In the genomic region with DNA sequence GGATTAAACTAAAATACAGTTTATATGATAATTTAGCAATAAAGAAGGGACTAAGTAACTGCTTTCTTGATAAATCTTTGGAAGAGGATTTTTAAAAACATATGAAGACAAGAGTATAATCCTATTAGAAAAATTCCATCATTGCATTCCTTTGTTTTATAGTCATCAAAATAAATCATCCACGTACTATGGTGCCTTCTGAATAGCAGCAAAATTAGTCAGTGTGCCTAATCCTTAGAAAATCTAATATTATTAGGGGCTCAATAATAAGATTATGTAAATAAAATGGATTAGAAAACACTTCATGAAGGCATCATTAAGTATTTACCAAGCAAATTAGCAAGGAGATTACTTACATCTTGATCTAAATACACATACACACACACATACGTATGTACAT, we compare ENCODE assay signal across 19 cellular contexts.
DNase-seq lines count a peak whose midpoint lies in the region; ATAC-seq, FAIRE-seq and TF ChIP-seq lines count a peak whose summit lies in the region.
"Had no signal": no experiment of that assay in that cellular context is flagged by ENCODE, and none has a peak within 500 bp of the region (broad histone marks: within the 10 kb centered on the region; RNA-seq: fewer than 3 reads in every experiment).

No MANE protein-coding gene starts in this region.

- TF ChIP-seq CTCF in fibroblast of mammary gland (conservative IDR thresholded peaks at IDR 0.05; ENCODE audit: control insufficient read depth, insufficient read depth, low read depth, low read length), result no peak

- H3K27me3 ChIP-seq in adipocyte (replicated peaks; ENCODE audit: control insufficient read depth, insufficient read depth, low read length), result no peaks in the 10 kb centered on the region
- H3K27me3 ChIP-seq: BE2C had no signal

- no peak for ATAC-seq in GM18520 (IDR thresholded peaks at IDR 0.05; ENCODE audit: unreplicated experiment)
- no peak for ATAC-seq in HG02571 (IDR thresholded peaks at IDR 0.05; ENCODE audit: unreplicated experiment)
- ATAC-seq: HCT116 had no signal

- H3K4me3 ChIP-seq in adipocyte (ENCODE audit: low read length) (no peak overlapping the region), fibroblast of mammary gland (ENCODE audit: control insufficient read depth, low read depth, low read length) (no peak overlapping the region)
- H3K4me3 ChIP-seq: GM23248, PC-9 had no signal

- H3K9ac ChIP-seq in adipocyte (ENCODE audit: low read length), result no peak overlapping the region
- H3K9ac ChIP-seq: GM23248 had no signal

- H3K9me3 ChIP-seq in adipocyte (ENCODE audit: control insufficient read depth, low read length), result no peaks in the 10 kb centered on the region
- H3K9me3 ChIP-seq: BE2C had no signal

- FAIRE-seq in urothelium cell line (lab: Jason Lieb, UNC), result peak; percentile 81
- FAIRE-seq: GM12891, GM18507 had no signal

- DNase-seq in HT1080 (ENCODE audit: low read depth) (peak; percentile 6), adipocyte (ENCODE audit: low read depth) (peak; percentile 28), fibroblast of mammary gland (ENCODE audit: low read depth) (peak; percentile 49), urothelium cell line (ENCODE audit: low spot score) (no peak), HPDE6-E6E7 (ENCODE audit: extremely low spot score) (no peak), NCI-H2029 (lab: John Stamatoyannopoulos, UW) (no peak)
- DNase-seq: BE2C; CD4-positive, alpha-beta T cell; GM23248; Kasumi-1; NCI-H1105; NCI-H1694 treated with DMSO at 0.1 percent for 48 hours; NCI-H446 treated with DMSO at 0.1 percent for 48 hours; PC-9 had no signal

- no peaks in the 10 kb centered on the region for H3K36me3 ChIP-seq in adipocyte (ENCODE audit: control insufficient read depth, insufficient read depth, low read length, severe bottlenecking)
- H3K36me3 ChIP-seq: BE2C had no signal

- H3K4me1 ChIP-seq in adipocyte (ENCODE audit: control insufficient read depth, insufficient read depth, low read length), result peaks cover 4% of the 10 kb centered on the region
- H3K4me1 ChIP-seq: BE2C had no signal

Comparison
In these comparisons a context has a peak if more than half of its experiments do, and no peak if none do; other contexts are left out.
1. DNase-seq: peak in HT1080 (single experiment), adipocyte (single experiment) and fibroblast of mammary gland (single experiment); none in urothelium cell line (single experiment), HPDE6-E6E7 (single experiment) and NCI-H2029 (single experiment).